ENCODE assay signal across 9 cellular contexts in the genomic region with DNA sequence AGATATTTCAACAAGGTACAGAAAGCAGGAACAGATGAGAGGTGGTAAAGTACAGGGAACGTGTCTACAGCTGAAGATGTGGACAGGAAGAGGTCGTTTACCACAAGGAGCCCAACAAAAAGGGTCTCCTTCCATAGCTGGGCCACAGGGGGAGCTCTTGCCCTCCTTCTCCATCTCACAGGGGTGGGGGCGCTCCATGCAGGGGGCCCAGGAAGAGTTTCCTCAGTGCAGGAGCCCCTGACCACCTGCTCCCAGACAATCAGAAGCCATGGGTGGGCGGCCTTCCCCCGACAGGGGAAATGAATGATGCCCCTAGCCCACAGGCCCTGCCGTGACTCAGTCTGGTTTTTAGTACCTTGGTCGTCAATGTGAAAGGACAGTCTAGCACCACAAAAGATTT.
DNase-seq lines count a peak whose midpoint lies in the region; ATAC-seq and TF ChIP-seq lines count a peak whose summit lies in the region.
"Had no signal": no experiment of that assay in that cellular context is flagged by ENCODE, and none has a peak within 500 bp of the region (broad histone marks: within the 10 kb centered on the region; RNA-seq: fewer than 3 reads in every experiment).

No MANE protein-coding gene starts in this region.

- no peaks in the 10 kb centered on the region for H3K9me2 ChIP-seq in OCI-LY7 (ENCODE audit: insufficient read depth, low read length)
- no peaks in the 10 kb centered on the region for H3K9me2 ChIP-seq in hepatocyte (replicated peaks; ENCODE audit: insufficient read depth)

- peak overlapping the region; percentile 25; the same call in 1 of the 2 replicates for H2AFZ ChIP-seq in OCI-LY7 (ENCODE audit: low read length)
- H2AFZ ChIP-seq in hepatocyte = no peak overlapping the region

- H3K4me2 ChIP-seq in OCI-LY7 (ENCODE audit: low read length) (no peak overlapping the region), hepatocyte (no peak overlapping the region)

- H3K9me3 Mint-ChIP-seq in Caco-2 (ENCODE audit: unreplicated experiment) = no peaks in the 10 kb centered on the region

- no peak for DNase-seq in Caco-2
- DNase-seq in OCI-LY7 (ENCODE audit: low spot score) = peak; percentile 39
- no peak for DNase-seq in hepatocyte (ENCODE audit: low spot score)
- DNase-seq in central memory CD4-positive, alpha-beta T cell = no peak
- no peak for DNase-seq in NCI-H2227 (lab: John Stamatoyannopoulos, UW; ENCODE audit: unreplicated experiment)
- no peak for DNase-seq in activated effector memory CD4-positive, alpha-beta T cell treated with Interleukin-2 at 50 U/mL for 16 hours

- no peaks in the 10 kb centered on the region for H3K4me1 ChIP-seq in Caco-2
- H3K4me1 ChIP-seq in OCI-LY7 (ENCODE audit: insufficient read depth, low read length, poor library complexity, severe bottlenecking) = no peaks in the 10 kb centered on the region
- peaks cover 11% of the 10 kb centered on the region for H3K4me1 ChIP-seq in hepatocyte (ENCODE audit: insufficient read depth)

- H3K27ac ChIP-seq in OCI-LY7 (ENCODE audit: low read depth, low read length, poor library complexity, severe bottlenecking) (no peak overlapping the region), hepatocyte (no peak overlapping the region)
- H3K27ac ChIP-seq: epithelial cell of prostate had no signal

- H3K4me3 ChIP-seq in Caco-2 (ENCODE audit: low read depth, low read length) (no peak overlapping the region), OCI-LY7 (ENCODE audit: low read depth, low read length, poor library complexity, severe bottlenecking) (no peak overlapping the region), hepatocyte (no peak overlapping the region)

- H3K79me2 ChIP-seq in OCI-LY7 (ENCODE audit: insufficient read depth, low read depth, low read length) (no peaks in the 10 kb centered on the region), hepatocyte (no peaks in the 10 kb centered on the region)

- no peaks in the 10 kb centered on the region for H3K36me3 ChIP-seq in Caco-2 (ENCODE audit: control insufficient read depth, insufficient read depth, low read length)
- H3K36me3 ChIP-seq in OCI-LY7 (ENCODE audit: insufficient read depth, low read length) = no peaks in the 10 kb centered on the region
- H3K36me3 ChIP-seq in hepatocyte (replicated peaks; ENCODE audit: insufficient read depth, low read depth) = no peaks in the 10 kb centered on the region

- H4K20me1 ChIP-seq in OCI-LY7 (ENCODE audit: insufficient read depth, low read length) (no peaks in the 10 kb centered on the region), hepatocyte (ENCODE audit: insufficient read depth, poor library complexity, severe bottlenecking) (no peaks in the 10 kb centered on the region)

- POLR2A ChIA-PET in Caco-2 (lab: Charles Lee) = no interaction called here
- POLR2A ChIA-PET in OCI-LY7 (lab: Charles Lee) = no interaction called here

- WGBS in hepatocyte (ENCODE audit: low lambda C conversion rate, missing lambda C conversion rate) = 60% methylated on average over 7 of the region's 7 CpGs

- CTCF ChIA-PET in Caco-2 (lab: Charles Lee) = interaction anchor here (0.7 kb wide), 1 partner anchor 317 kb away, joined by 3 read pairs; no protein-coding TSS in a partner anchor
- CTCF ChIA-PET in OCI-LY7 (lab: Charles Lee; ENCODE audit: unreplicated experiment) = no interaction called here

- H3K36me3 Mint-ChIP-seq in Caco-2 (ENCODE audit: insufficient read depth, unreplicated experiment) = no peaks in the 10 kb centered on the region

- intact Hi-C loops in Caco-2 (cut with micrococcal nuclease; ENCODE audit: unreplicated experiment) (no loop called here), OCI-LY7 (cut with micrococcal nuclease; ENCODE audit: unreplicated experiment) (no loop called here)

- peak; percentile 83 for ATAC-seq in GM21367 (IDR thresholded peaks at IDR 0.05; ENCODE audit: unreplicated experiment)
- ATAC-seq in HG03045 (IDR thresholded peaks at IDR 0.05; ENCODE audit: unreplicated experiment) = no peak

- no peaks in the 10 kb centered on the region for H3K4me1 Mint-ChIP-seq in Caco-2 (ENCODE audit: low read depth, unreplicated experiment)

- H3K27me3 ChIP-seq in Caco-2 (replicated peaks; ENCODE audit: control insufficient read depth, insufficient read depth, low read length) (no peaks in the 10 kb centered on the region), hepatocyte (no peaks in the 10 kb centered on the region)

- H3K27me3 Mint-ChIP-seq in Caco-2 (ENCODE audit: insufficient read depth, unreplicated experiment) = peaks cover 2% of the 10 kb centered on the region

- H3K27ac Mint-ChIP-seq in Caco-2 (ENCODE audit: unreplicated experiment) = no peak overlapping the region

- TF ChIP-seq CTCF in Caco-2 (IDR thresholded peaks at IDR 0.05; ENCODE audit: insufficient read depth in 1 of 2, low read depth in 1 of 2, low read length in 1 of 2, severe bottlenecking in 1 of 2, unreplicated experiment in 1 of 2) (peak; percentile 20 to 26), OCI-LY7 (conservative IDR thresholded peaks at IDR 0.05; ENCODE audit: low read length) (peak; percentile 69), hepatocyte (IDR thresholded peaks at IDR 0.05; ENCODE audit: poor library complexity) (peak; percentile 35)

- BruUV-seq in Caco-2 (replicated peaks; lab: Mats Ljungman, UMichigan) (no TSS peak), OCI-LY7 (replicated peaks; lab: Mats Ljungman, UMichigan) (no TSS peak)

- H3K9me3 ChIP-seq in Caco-2 (no peaks in the 10 kb centered on the region), OCI-LY7 (ENCODE audit: low read length) (no peaks in the 10 kb centered on the region), hepatocyte (ENCODE audit: low read depth) (no peaks in the 10 kb centered on the region)

- H3K4me3 Mint-ChIP-seq in Caco-2 (ENCODE audit: unreplicated experiment) = no peak overlapping the region
